Comparison of ENCODE assay signal across 29 cellular contexts in genomic region chr1:30133414-30134055, GRCh38.
"Had no signal": no experiment of that assay in that cellular context is flagged by ENCODE, and none has a peak within 500 bp of the region (broad histone marks: within the 10 kb centered on the region; RNA-seq: fewer than 3 reads in every experiment).

No MANE protein-coding gene starts in this region.

- H3K4me3 ChIP-seq: adrenal gland, ascending aorta, dorsolateral prefrontal cortex, gastroesophageal sphincter, mucosa of descending colon, sigmoid colon, smooth muscle cell, stomach, suprapubic skin, tibial nerve had no signal

- H3K9me3 ChIP-seq: adrenal gland, ascending aorta, gastroesophageal sphincter, mucosa of descending colon, sigmoid colon, stomach, suprapubic skin had no signal

- DNase-seq: activated B cell treated with CpG ODN at 0.5 μM for 24 hours; activated CD4-positive, alpha-beta T cell treated with anti-CD3 and anti-CD28 coated beads for 36 hours; activated CD4-positive, alpha-beta T cell treated with anti-CD3 and anti-CD28 coated beads, Interleukin-2, amount 50 U/mL, for 4 hours; activated CD8-positive, alpha-beta memory T cell treated with anti-CD3 and anti-CD28 coated beads for 24 hours; activated CD8-positive, alpha-beta memory T cell treated with anti-CD3 and anti-CD28 coated beads, Interleukin-2, amount 50 U/mL, for 4 hours; activated naive CD4-positive, alpha-beta T cell; activated T-cell treated with anti-CD3 and anti-CD28 coated beads, Interleukin-2, amount 50 U/mL, for 4 hours; brain microvascular endothelial cell; caudate nucleus; dorsolateral prefrontal cortex; hypothalamus; mucosa of descending colon; nephron progenitor cell; nucleus accumbens; sigmoid colon; stimulated activated CD4-positive, alpha-beta T cell treated with anti-CD3 and anti-CD28 coated beads, Interleukin-15, amount 100 ng/mL, for 24 hours; stomach; T1000 had no signal

- H3K9ac ChIP-seq: parathyroid adenoma had no signal

- ATAC-seq: activated CD4-positive, alpha-beta T cell treated with anti-CD3 and anti-CD28 coated beads for 36 hours; activated T-cell treated with anti-CD3 and anti-CD28 coated beads, Interleukin-2, amount 50 U/mL, for 4 hours; gastroesophageal sphincter; mucosa of descending colon; stimulated activated memory B cell treated with anti-CD40 and anti-IgM and Interleukin-4, amounts not matched to agents 10 μg/mL and 1 μg/mL and 100 μg/mL, for 72 hours had no signal

- H3K36me3 ChIP-seq: adrenal gland, ascending aorta, brain microvascular endothelial cell, gastroesophageal sphincter, sigmoid colon, stomach, suprapubic skin, tibial nerve had no signal

- H3K27me3 ChIP-seq: adrenal gland, ascending aorta, brain microvascular endothelial cell, sigmoid colon, tibial nerve had no signal

- H3K79me2 ChIP-seq: parathyroid adenoma had no signal

- H2AFZ ChIP-seq: parathyroid adenoma had no signal

- H3K4me2 ChIP-seq: smooth muscle cell had no signal

- FAIRE-seq: colon, urothelium cell line had no signal

- H3K27ac ChIP-seq: adrenal gland, ascending aorta, brain microvascular endothelial cell, dorsolateral prefrontal cortex, epithelial cell of prostate, gastroesophageal sphincter, parathyroid adenoma, sigmoid colon, stomach, suprapubic skin, tibial nerve had no signal

- H3K4me1 ChIP-seq: adrenal gland, ascending aorta, gastroesophageal sphincter, parathyroid adenoma, sigmoid colon, stomach, suprapubic skin, tibial nerve had no signal
